ENCODE assay signal across 26 cellular contexts in the genomic region with DNA sequence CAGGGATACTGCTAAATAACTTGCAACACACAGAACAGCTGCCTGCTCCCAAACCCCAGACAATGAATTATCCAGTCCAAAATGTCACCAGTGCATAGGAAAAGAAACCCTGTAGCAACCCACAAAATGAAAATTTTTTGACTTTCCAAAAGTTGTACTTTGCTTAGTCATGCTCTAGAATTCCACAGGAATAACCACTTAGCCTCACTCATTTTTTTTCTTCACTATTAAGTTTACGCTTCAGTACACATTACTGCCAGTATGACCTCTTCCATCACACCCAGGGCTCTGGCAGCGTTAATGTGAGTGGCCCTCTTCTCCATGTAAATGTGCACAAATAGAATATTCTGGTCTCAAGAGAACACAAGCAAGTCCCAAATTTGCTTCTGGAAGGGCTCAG.
DNase-seq lines count a peak whose midpoint lies in the region; ATAC-seq and TF ChIP-seq lines count a peak whose summit lies in the region.
"Had no signal": no experiment of that assay in that cellular context is flagged by ENCODE, and none has a peak within 500 bp of the region (broad histone marks: within the 10 kb centered on the region; RNA-seq: fewer than 3 reads in every experiment).

No MANE protein-coding gene starts in this region.

- no peaks in the 10 kb centered on the region for H3K27me3 Mint-ChIP-seq in H9 (ENCODE audit: low read depth)
- H3K27me3 Mint-ChIP-seq in WTC11 (ENCODE audit: low read depth): no peaks in the 10 kb centered on the region
- H3K27me3 Mint-ChIP-seq: activated CD8-positive, alpha-beta memory T cell treated with anti-CD3 and anti-CD28 coated beads, Interleukin-2, amount 10 ng/mL, durations not matched to agents 7 days and 5 days had no signal

- no peak overlapping the region for H3K4ac ChIP-seq in H9 (ENCODE audit: low read depth, low read length)

- H3K23me2 ChIP-seq in H9 (ENCODE audit: insufficient read length, low read depth, low read length, poor library complexity, severe bottlenecking): no peaks in the 10 kb centered on the region

- H3K27ac ChIP-seq in H9 (ENCODE audit: insufficient read length, low read depth, low read length) (no peak overlapping the region), mesodermal cell (ENCODE audit: low read depth, low read length, severe bottlenecking) (peak overlapping the region; percentile 16)
- H3K27ac ChIP-seq: neural progenitor cell had no signal

- no peak overlapping the region for H2BK15ac ChIP-seq in H9 (ENCODE audit: low read depth, low read length)

- H3K9ac ChIP-seq in H9 (ENCODE audit: extremely low read depth, insufficient read length, low read length): no peak overlapping the region
- H3K9ac ChIP-seq: neural progenitor cell had no signal

- POLR2A ChIA-PET in WTC11 (lab: Charles Lee): no interaction called here

- no peaks in the 10 kb centered on the region; the same call in 1 of the 2 replicates for H3K4me1 ChIP-seq in H9 (ENCODE audit: insufficient read depth, low read length)
- H3K4me1 ChIP-seq in mesodermal cell (ENCODE audit: control insufficient read depth, insufficient read depth, low read length, poor library complexity, severe bottlenecking): peaks cover 2% of the 10 kb centered on the region

- no peak for ATAC-seq in WTC11
- ATAC-seq in HG03196 (IDR thresholded peaks at IDR 0.05; ENCODE audit: unreplicated experiment): no peak
- ATAC-seq: activated CD8-positive, alpha-beta memory T cell treated with anti-CD3 and anti-CD28 coated beads, Interleukin-2, amount 10 ng/mL, durations not matched to agents 7 days and 5 days; activated T-helper 17 cell treated with anti-CD3 and anti-CD28 coated beads, Interleukin-2, amount 50 U/mL, for 72 hours; SK-N-SH treated with all-trans-retinoic acid at 6 μM for 48 hours had no signal

- H3K36me3 ChIP-seq in mesodermal cell (ENCODE audit: control insufficient read depth, insufficient read depth, low read length): no peaks in the 10 kb centered on the region
- H3K36me3 ChIP-seq: neural progenitor cell, thoracic aorta had no signal

- H2BK12ac ChIP-seq in H9 (ENCODE audit: insufficient read length, low read depth, low read length): no peak overlapping the region

- H2BK20ac ChIP-seq in H9 (ENCODE audit: low read depth, low read length, poor library complexity, severe bottlenecking): no peak overlapping the region

- WGBS in H9 (ENCODE audit: extremely low coverage, insufficient read length, low lambda C conversion rate): no CpG with 5 or more reads among the region's 2 CpGs
- 90 to 100% methylated on average over 1 to 2 of the region's 2 CpGs for WGBS in mesodermal cell (ENCODE audit: insufficient coverage in 2 of 2), 2 experiments

- H3K56ac ChIP-seq in H9 (ENCODE audit: insufficient read length, low read depth, low read length): no peak overlapping the region

- no peak for TF ChIP-seq CTCF in H9 (conservative IDR thresholded peaks at IDR 0.05)
- TF ChIP-seq CTCF in WTC11 (IDR thresholded peaks at IDR 0.05): no peak

- H4K8ac ChIP-seq in H9 (replicated peaks; ENCODE audit: insufficient read length, low read depth, low read length): no peak overlapping the region

- H2AK5ac ChIP-seq in H9 (ENCODE audit: insufficient read length, low read length): no peak overlapping the region

- H3K4me3 Mint-ChIP-seq in H9 (no peak overlapping the region), WTC11 (no peak overlapping the region)
- H3K4me3 Mint-ChIP-seq: activated CD8-positive, alpha-beta memory T cell treated with anti-CD3 and anti-CD28 coated beads, Interleukin-2, amount 10 ng/mL, durations not matched to agents 7 days and 5 days; activated T-helper 17 cell treated with anti-CD3 and anti-CD28 coated beads, Interleukin-2, amount 50 U/mL, for 72 hours; CD4-positive, CD25-positive, alpha-beta regulatory T cell; central memory CD8-positive, alpha-beta T cell; immature natural killer cell; neural progenitor cell had no signal

- no peak overlapping the region for H4K5ac ChIP-seq in H9 (ENCODE audit: insufficient read length, low read depth, low read length)

- H3K4me3 ChIP-seq in mesodermal cell (ENCODE audit: extremely low read depth, insufficient read depth, low read length, poor library complexity, severe bottlenecking): no peak overlapping the region
- H3K4me3 ChIP-seq: neural progenitor cell, thoracic aorta had no signal

- no peak overlapping the region for H2BK120ac ChIP-seq in H9 (ENCODE audit: low read depth, low read length, poor library complexity, severe bottlenecking)

- no peaks in the 10 kb centered on the region for H4K20me1 ChIP-seq in H9 (ENCODE audit: control insufficient read depth, insufficient read depth, insufficient read length)

- H3T11ph ChIP-seq in H9 (ENCODE audit: low read length): no peak overlapping the region

- H3K9me3 ChIP-seq in H9 (ENCODE audit: control insufficient read depth, low read depth, low read length) (no peaks in the 10 kb centered on the region), mesodermal cell (ENCODE audit: control insufficient read depth, low read length) (no peaks in the 10 kb centered on the region)
- H3K9me3 ChIP-seq: thoracic aorta had no signal

- no peak overlapping the region for H3K4me2 ChIP-seq in H9 (ENCODE audit: insufficient read depth, insufficient read length, low read length)
- H3K4me2 ChIP-seq: neural progenitor cell had no signal

- no peak overlapping the region for H3K14ac ChIP-seq in H9 (ENCODE audit: insufficient read depth, low read length)

- H3K4me1 Mint-ChIP-seq in H9 (peaks cover 12 to 20% of the 10 kb centered on the region in 2 experiments), WTC11 (peaks cover 27% of the 10 kb centered on the region)
- H3K4me1 Mint-ChIP-seq: activated CD8-positive, alpha-beta memory T cell treated with anti-CD3 and anti-CD28 coated beads, Interleukin-2, amount 10 ng/mL, durations not matched to agents 7 days and 5 days; activated T-helper 17 cell treated with anti-CD3 and anti-CD28 coated beads, Interleukin-2, amount 50 U/mL, for 72 hours; CD4-positive, CD25-positive, alpha-beta regulatory T cell; central memory CD8-positive, alpha-beta T cell; immature natural killer cell had no signal

- H3K18ac ChIP-seq in H9 (ENCODE audit: insufficient read length, low read depth, low read length): no peak overlapping the region

- no peak overlapping the region for H4K91ac ChIP-seq in H9 (ENCODE audit: insufficient read length, low read depth, low read length)

- H3K23ac ChIP-seq in H9 (ENCODE audit: insufficient read length, low read depth, low read length): no peak overlapping the region

- no peaks in the 10 kb centered on the region for H3K27me3 ChIP-seq in H9 (ENCODE audit: insufficient read depth, low read length)
- H3K27me3 ChIP-seq: neural progenitor cell had no signal

- peak overlapping the region in 2 of 3 experiments; percentile 29 to 63; a peak in 3 of 7 replicates for H3K27ac Mint-ChIP-seq in H9
- H3K27ac Mint-ChIP-seq in WTC11: 0 out of 2 replicates have a peak overlapping the region, but pooled peaks have one; percentile 29
- H3K27ac Mint-ChIP-seq: activated CD8-positive, alpha-beta memory T cell treated with anti-CD3 and anti-CD28 coated beads, Interleukin-2, amount 10 ng/mL, durations not matched to agents 7 days and 5 days; activated T-helper 17 cell treated with anti-CD3 and anti-CD28 coated beads, Interleukin-2, amount 50 U/mL, for 72 hours; CD4-positive, CD25-positive, alpha-beta regulatory T cell; immature natural killer cell; neural progenitor cell had no signal

- H3K79me1 ChIP-seq in H9 (ENCODE audit: insufficient read depth, low read depth, low read length, poor library complexity, severe bottlenecking): no peaks in the 10 kb centered on the region

- H3K36me3 Mint-ChIP-seq in H9 (ENCODE audit: insufficient read depth in 1 of 3, low read depth in 3 of 3) (no peaks in the 10 kb centered on the region), WTC11 (no peaks in the 10 kb centered on the region)
- H3K36me3 Mint-ChIP-seq: activated CD8-positive, alpha-beta memory T cell treated with anti-CD3 and anti-CD28 coated beads, Interleukin-2, amount 10 ng/mL, durations not matched to agents 7 days and 5 days; CD4-positive, CD25-positive, alpha-beta regulatory T cell; immature natural killer cell; neural progenitor cell had no signal

- H2BK5ac ChIP-seq in H9 (ENCODE audit: insufficient read length, low read length): no peak overlapping the region

- CTCF ChIA-PET in WTC11 (lab: Charles Lee): no interaction called here

- H2AFZ ChIP-seq in H9 (ENCODE audit: low read length): no peak overlapping the region
- H2AFZ ChIP-seq: neural progenitor cell had no signal

- no peaks in the 10 kb centered on the region for H3K79me2 ChIP-seq in H9 (ENCODE audit: insufficient read depth, low read length)

- DNase-seq in AG08395 (ENCODE audit: low spot score) (peak; percentile 13), H9 (no peak), WTC11 (ENCODE audit: low spot score) (no peak), NCI-H524 (lab: John Stamatoyannopoulos, UW) (no peak), NOMO-1 (lab: John Stamatoyannopoulos, UW; ENCODE audit: unreplicated experiment in 2 of 2) (no peak)
- DNase-seq in activated CD4-positive, alpha-beta T cell treated with anti-CD3 and anti-CD28 coated beads for 1 hour: no peak
- DNase-seq: activated CD4-positive, alpha-beta T cell treated with anti-CD3 and anti-CD28 coated beads for 4 hours; activated CD8-positive, alpha-beta memory T cell treated with anti-CD3 and anti-CD28 coated beads, Interleukin-2, amount 10 ng/mL, durations not matched to agents 7 days and 5 days; CD4-positive, CD25-positive, alpha-beta regulatory T cell; DMS79 treated with DMSO at 0.1 percent for 48 hours; effector CD8-positive, alpha-beta T cell; H7; head of caudate nucleus; immature natural killer cell; KBM-7; mesendoderm; NCI-H1105; NCI-H2081 treated with DMSO at 0.1 percent for 48 hours; NCI-H524 treated with DMSO at 0.1 percent for 48 hours had no signal

- H3K9me3 Mint-ChIP-seq in H9 (no peaks in the 10 kb centered on the region), WTC11 (no peaks in the 10 kb centered on the region)
- H3K9me3 Mint-ChIP-seq: activated T-helper 17 cell treated with anti-CD3 and anti-CD28 coated beads, Interleukin-2, amount 50 U/mL, for 72 hours; central memory CD8-positive, alpha-beta T cell; immature natural killer cell; neural progenitor cell had no signal

TF ChIP-seq in WTC11, 78 proteins besides CTCF, POLR2A, EP300 and RAD21 (continues in another document):
- TF ChIP-seq ESRRA (CRISPR knock-in tag; IDR thresholded peaks at IDR 0.05; ENCODE audit: borderline replicate concordance) (no peak), MYBL2 (CRISPR knock-in tag; IDR thresholded peaks at IDR 0.05) (no peak)
